8 cellular contexts compared by ENCODE assay signal in genomic region chr1:226679853-226680516, GRCh38. TPM values are rescaled to one million over a fixed set of nuclear protein-coding genes. Genes with fewer than 3 reads are reported as not detected.
DNase-seq lines count a peak whose midpoint lies in the region; ATAC-seq and TF ChIP-seq lines count a peak whose summit lies in the region.

No MANE protein-coding gene starts in this region.

- H3K4me3 Mint-ChIP-seq in natural killer cell treated with Interleukin-12 subunit alpha and Interleukin-12 subunit beta and Interleukin-15 and Interleukin-18, amount 100 ng/mL, for 72 hours = peak overlapping the region; percentile 93

- TF ChIP-seq CTCF in HEK293 (tag by site-specific recombination; IDR thresholded peaks at IDR 0.05) = no peak
- no peak for TF ChIP-seq CTCF in OCI-LY7 (conservative IDR thresholded peaks at IDR 0.05; ENCODE audit: low read length)

- H3K36me3 ChIP-seq in HEK293 (ENCODE audit: control insufficient read depth in 2 of 2, insufficient read depth in 1 of 2, low read length in 2 of 2) = no peaks in the 10 kb centered on the region
- H3K36me3 ChIP-seq in OCI-LY7 (ENCODE audit: insufficient read depth, low read length) = peaks cover 13% of the 10 kb centered on the region; the same call in 1 of the 2 replicates

- peak overlapping the region; percentile 90 to 91 for H3K27ac Mint-ChIP-seq in natural killer cell treated with Interleukin-12 subunit alpha and Interleukin-12 subunit beta and Interleukin-15 and Interleukin-18, amount 100 ng/mL, for 72 hours

- H3K27ac ChIP-seq in HEK293 (ENCODE audit: extremely low read depth, low read depth, low read length) = no peak overlapping the region
- H3K27ac ChIP-seq in OCI-LY7 (ENCODE audit: low read depth, low read length, poor library complexity, severe bottlenecking) = peak overlapping the region; percentile 98

- H3K9me2 ChIP-seq in OCI-LY7 (ENCODE audit: insufficient read depth, low read length) = no peaks in the 10 kb centered on the region

- DNase-seq in EL (peak; percentile 95), OCI-LY7 (ENCODE audit: low spot score) (peak; percentile 84), activated gamma-delta T cell (lab: John Stamatoyannopoulos, UW) (peak; percentile 76), fibroblast of the conjunctiva (ENCODE audit: low read depth) (peak; percentile 48), NCI-H526 treated with DMSO at 0.1 percent for 48 hours (lab: John Stamatoyannopoulos, UW) (no peak)
- peak; percentile 79 for DNase-seq in natural killer cell treated with Interleukin-12 subunit alpha and Interleukin-12 subunit beta and Interleukin-15 and Interleukin-18, amount 100 ng/mL, for 72 hours (ENCODE audit: low spot score)
- DNase-seq in stimulated activated naive CD4-positive, alpha-beta T cell (lab: John Stamatoyannopoulos, UW) = peak; percentile 62 to 86 (median 76)

- H3K9me3 ChIP-seq in HEK293 (ENCODE audit: control insufficient read depth, insufficient read depth, low read depth, low read length) (no peaks in the 10 kb centered on the region), OCI-LY7 (ENCODE audit: low read length) (no peaks in the 10 kb centered on the region)

- ATAC-seq in natural killer cell treated with Interleukin-12 subunit alpha and Interleukin-12 subunit beta and Interleukin-15 and Interleukin-18, amount 100 ng/mL, for 72 hours = peak; percentile 62 to 69

- peaks cover 4% of the 10 kb centered on the region for H3K36me3 Mint-ChIP-seq in natural killer cell treated with Interleukin-12 subunit alpha and Interleukin-12 subunit beta and Interleukin-15 and Interleukin-18, amount 100 ng/mL, for 72 hours

- H3K27me3 Mint-ChIP-seq in natural killer cell treated with Interleukin-12 subunit alpha and Interleukin-12 subunit beta and Interleukin-15 and Interleukin-18, amount 100 ng/mL, for 72 hours = no peaks in the 10 kb centered on the region

- H3K4me1 ChIP-seq in HEK293 (ENCODE audit: control insufficient read depth, insufficient read depth, low read length) = peaks cover 8% of the 10 kb centered on the region
- H3K4me1 ChIP-seq in OCI-LY7 (ENCODE audit: insufficient read depth, low read length, poor library complexity, severe bottlenecking) = peaks cover 99% of the 10 kb centered on the region

- H3K4me2 ChIP-seq in OCI-LY7 (ENCODE audit: low read length) = peak overlapping the region; percentile 98

- no peaks in the 10 kb centered on the region for H4K20me1 ChIP-seq in OCI-LY7 (ENCODE audit: insufficient read depth, low read length)

- CTCF ChIA-PET in HEK293 (lab: Yijun Ruan, JAX) (interaction anchor here (0.6 to 1.1 kb wide), 5 partner anchors 12 to 147 kb away, joined by 3 to 8 read pairs (median 3); no protein-coding TSS in a partner anchor), OCI-LY7 (lab: Charles Lee; ENCODE audit: unreplicated experiment) (interaction anchor here (0.6 to 1.8 kb wide), 4 partner anchors 14 to 47 kb away, joined by 3 to 5 read pairs (median 4); no protein-coding TSS in a partner anchor)

- peaks cover 73% of the 10 kb centered on the region; the same call in 1 of the 2 replicates for H3K79me2 ChIP-seq in OCI-LY7 (ENCODE audit: insufficient read depth, low read depth, low read length)

- H2AFZ ChIP-seq in OCI-LY7 (ENCODE audit: low read length) = peak overlapping the region; percentile 1; the same call in 1 of the 2 replicates

- H3K4me3 ChIP-seq in HEK293 (ENCODE audit: low read depth, low read length) (no peak overlapping the region; the same call in 1 of the 2 replicates), OCI-LY7 (ENCODE audit: low read depth, low read length, poor library complexity, severe bottlenecking) (peak overlapping the region; percentile 47)

- intact Hi-C loops in OCI-LY7 (cut with micrococcal nuclease; ENCODE audit: unreplicated experiment) = loop anchor here (5.0 kb wide), 1 partner anchor 273 kb away; the partner anchor contains the start of gene PARP1

- POLR2A ChIA-PET in HEK293 (lab: Yijun Ruan, JAX) = interaction anchor here (0.6 to 1.2 kb wide), 6 partner anchors 9 to 141 kb away, joined by 3 to 6 read pairs (median 4); no protein-coding TSS in a partner anchor
- POLR2A ChIA-PET in OCI-LY7 (lab: Charles Lee) = interaction anchor here (0.6 to 10.9 kb wide), 12 partner anchors 9 to 606 kb away, joined by 3 to 125 read pairs (median 4); no protein-coding TSS in a partner anchor

- peaks cover 89 to 98% of the 10 kb centered on the region in 2 donors for H3K4me1 Mint-ChIP-seq in natural killer cell treated with Interleukin-12 subunit alpha and Interleukin-12 subunit beta and Interleukin-15 and Interleukin-18, amount 100 ng/mL, for 72 hours (ENCODE audit: low read depth in 2 of 2)

- no peaks in the 10 kb centered on the region for H3K9me3 Mint-ChIP-seq in natural killer cell treated with Interleukin-12 subunit alpha and Interleukin-12 subunit beta and Interleukin-15 and Interleukin-18, amount 100 ng/mL, for 72 hours

- BruUV-seq in OCI-LY7 (replicated peaks; lab: Mats Ljungman, UMichigan) = no TSS peak

TF ChIP-seq in HEK293, 187 proteins besides CTCF, POLR2A, EP300 and RAD21 (continues in another document):
- peak; percentile 25; the same call in 1 of the 2 replicates for TF ChIP-seq ZBTB8A (tag by site-specific recombination; IDR thresholded peaks at IDR 0.05)
- no peak for TF ChIP-seq BCL6B (tag by site-specific recombination; IDR thresholded peaks at IDR 0.05)
- peak; percentile 96 for TF ChIP-seq KLF1 (tag by site-specific recombination; IDR thresholded peaks at IDR 0.05)
- TF ChIP-seq, protein P1, sequence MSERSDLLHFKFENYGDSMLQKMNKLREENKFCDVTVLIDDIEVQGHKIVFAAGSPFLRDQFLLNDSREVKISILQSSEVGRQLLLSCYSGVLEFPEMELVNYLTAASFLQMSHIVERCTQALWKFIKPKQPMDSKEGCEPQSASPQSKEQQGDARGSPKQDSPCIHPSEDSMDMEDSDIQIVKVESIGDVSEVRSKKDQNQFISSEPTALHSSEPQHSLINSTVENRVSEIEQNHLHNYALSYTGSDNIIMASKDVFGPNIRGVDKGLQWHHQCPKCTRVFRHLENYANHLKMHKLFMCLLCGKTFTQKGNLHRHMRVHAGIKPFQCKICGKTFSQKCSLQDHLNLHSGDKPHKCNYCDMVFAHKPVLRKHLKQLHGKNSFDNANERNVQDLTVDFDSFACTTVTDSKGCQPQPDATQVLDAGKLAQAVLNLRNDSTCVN (tag by site-specific recombination; optimal IDR thresholded peaks at IDR 0.05) = peak; percentile 29
- no peak for TF ChIP-seq YY2 (tag by site-specific recombination; IDR thresholded peaks at IDR 0.05)
- no peak for TF ChIP-seq ZNF324 (tag by site-specific recombination; IDR thresholded peaks at IDR 0.05)
- peak; percentile 54; the same call in 1 of the 2 replicates for TF ChIP-seq EGR2 (tag by site-specific recombination; IDR thresholded peaks at IDR 0.05; ENCODE audit: low read depth)
- peak; percentile 64 for TF ChIP-seq WT1 (tag by site-specific recombination; IDR thresholded peaks at IDR 0.05)
- TF ChIP-seq ZNF692 (tag by site-specific recombination; IDR thresholded peaks at IDR 0.05) = peak; percentile 95
- TF ChIP-seq ZNF624 (tag by site-specific recombination; IDR thresholded peaks at IDR 0.05) = no peak
- peak; percentile 58 for TF ChIP-seq KLF16 (tag by site-specific recombination; IDR thresholded peaks at IDR 0.05)
- peak; percentile 97 for TF ChIP-seq KLF10 (tag by site-specific recombination; IDR thresholded peaks at IDR 0.05)
- TF ChIP-seq ZNF391 (tag by site-specific recombination; IDR thresholded peaks at IDR 0.05; ENCODE audit: borderline replicate concordance, low read depth) = no peak
- TF ChIP-seq ZNF549 (tag by site-specific recombination; IDR thresholded peaks at IDR 0.05) = no peak
- TF ChIP-seq ZBTB17 (tag by site-specific recombination; IDR thresholded peaks at IDR 0.05) = peak; percentile 59
- no peak for TF ChIP-seq YY1 (tag by site-specific recombination; IDR thresholded peaks at IDR 0.05)
- TF ChIP-seq SCRT2 (tag by site-specific recombination; IDR thresholded peaks at IDR 0.05) = peak; percentile 58
- no peak for TF ChIP-seq ZNF639 (tag by site-specific recombination; IDR thresholded peaks at IDR 0.05)
- peak; percentile 94 for TF ChIP-seq ZFP69B (tag by site-specific recombination; IDR thresholded peaks at IDR 0.05)

RNA-seq across cellular contexts. Expression of gene ITPKB, which starts 59.1 kb away (rescaled TPM):
- total RNA-seq in OCI-LY7 (2014; rRNA removed; shearing (Covaris generic)) = 17.8 and 20.5 TPM in 2 replicates
- 33.3 and 33.4 TPM in 2 replicates for total RNA-seq in OCI-LY7 (2022)
- total RNA-seq in natural killer cell treated with Interleukin-12 subunit alpha and Interleukin-12 subunit beta and Interleukin-15 and Interleukin-18, amount 100 ng/mL, for 72 hours = 10 to 100 TPM; 27.2 to 35.2 TPM
